ENCODE assay signal across 2 cellular contexts in the genomic region with DNA sequence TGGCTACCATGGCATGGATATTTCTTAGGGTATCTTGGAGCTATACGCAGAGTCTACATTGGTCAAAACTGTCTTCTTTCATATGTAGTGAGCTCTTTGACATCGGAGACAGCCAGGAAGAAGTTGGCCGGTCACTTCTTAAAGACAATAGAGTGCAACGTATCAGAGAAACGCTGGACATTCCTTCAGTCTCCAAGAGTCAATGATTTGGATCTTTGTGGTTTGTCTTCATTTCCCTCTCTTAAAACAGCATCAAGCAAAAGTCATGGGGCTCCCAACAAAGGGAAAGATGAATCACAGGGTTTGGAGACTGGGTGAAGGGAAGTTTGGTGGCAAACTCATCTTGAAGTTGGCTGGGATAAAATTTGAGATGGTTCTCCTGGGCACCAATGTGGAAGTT.
TF ChIP-seq lines count a peak whose summit lies in the region.

No MANE protein-coding gene starts in this region.

TF ChIP-seq in H1, 55 proteins besides CTCF, POLR2A, EP300 and RAD21:
- TF ChIP-seq RXRA (IDR thresholded peaks at IDR 0.05; ENCODE audit: insufficient read depth, low read depth, low read length) (no peak), SP4 (IDR thresholded peaks at IDR 0.05; ENCODE audit: low read length) (no peak), SRF (IDR thresholded peaks at IDR 0.05; ENCODE audit: low read depth, low read length) (no peak), POLR2AphosphoS5 (IDR thresholded peaks at IDR 0.05; ENCODE audit: low read depth, low read length) (no peak), NRF1 (IDR thresholded peaks at IDR 0.05; ENCODE audit: low read depth, low read length) (no peak), ZNF274 (IDR thresholded peaks at IDR 0.05; ENCODE audit: borderline replicate concordance, extremely low read depth, low read length) (no peak), NANOG (IDR thresholded peaks at IDR 0.05; ENCODE audit: insufficient read depth, low read depth, low read length, poor library complexity, severe bottlenecking) (no peak), CBX8 (IDR thresholded peaks at IDR 0.05; ENCODE audit: borderline replicate concordance, low read depth, low read length) (no peak)
- TF ChIP-seq, protein P1, sequence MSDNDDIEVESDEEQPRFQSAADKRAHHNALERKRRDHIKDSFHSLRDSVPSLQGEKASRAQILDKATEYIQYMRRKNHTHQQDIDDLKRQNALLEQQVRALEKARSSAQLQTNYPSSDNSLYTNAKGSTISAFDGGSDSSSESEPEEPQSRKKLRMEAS (IDR thresholded peaks at IDR 0.05) = no peak
- TF ChIP-seq, protein P2, sequence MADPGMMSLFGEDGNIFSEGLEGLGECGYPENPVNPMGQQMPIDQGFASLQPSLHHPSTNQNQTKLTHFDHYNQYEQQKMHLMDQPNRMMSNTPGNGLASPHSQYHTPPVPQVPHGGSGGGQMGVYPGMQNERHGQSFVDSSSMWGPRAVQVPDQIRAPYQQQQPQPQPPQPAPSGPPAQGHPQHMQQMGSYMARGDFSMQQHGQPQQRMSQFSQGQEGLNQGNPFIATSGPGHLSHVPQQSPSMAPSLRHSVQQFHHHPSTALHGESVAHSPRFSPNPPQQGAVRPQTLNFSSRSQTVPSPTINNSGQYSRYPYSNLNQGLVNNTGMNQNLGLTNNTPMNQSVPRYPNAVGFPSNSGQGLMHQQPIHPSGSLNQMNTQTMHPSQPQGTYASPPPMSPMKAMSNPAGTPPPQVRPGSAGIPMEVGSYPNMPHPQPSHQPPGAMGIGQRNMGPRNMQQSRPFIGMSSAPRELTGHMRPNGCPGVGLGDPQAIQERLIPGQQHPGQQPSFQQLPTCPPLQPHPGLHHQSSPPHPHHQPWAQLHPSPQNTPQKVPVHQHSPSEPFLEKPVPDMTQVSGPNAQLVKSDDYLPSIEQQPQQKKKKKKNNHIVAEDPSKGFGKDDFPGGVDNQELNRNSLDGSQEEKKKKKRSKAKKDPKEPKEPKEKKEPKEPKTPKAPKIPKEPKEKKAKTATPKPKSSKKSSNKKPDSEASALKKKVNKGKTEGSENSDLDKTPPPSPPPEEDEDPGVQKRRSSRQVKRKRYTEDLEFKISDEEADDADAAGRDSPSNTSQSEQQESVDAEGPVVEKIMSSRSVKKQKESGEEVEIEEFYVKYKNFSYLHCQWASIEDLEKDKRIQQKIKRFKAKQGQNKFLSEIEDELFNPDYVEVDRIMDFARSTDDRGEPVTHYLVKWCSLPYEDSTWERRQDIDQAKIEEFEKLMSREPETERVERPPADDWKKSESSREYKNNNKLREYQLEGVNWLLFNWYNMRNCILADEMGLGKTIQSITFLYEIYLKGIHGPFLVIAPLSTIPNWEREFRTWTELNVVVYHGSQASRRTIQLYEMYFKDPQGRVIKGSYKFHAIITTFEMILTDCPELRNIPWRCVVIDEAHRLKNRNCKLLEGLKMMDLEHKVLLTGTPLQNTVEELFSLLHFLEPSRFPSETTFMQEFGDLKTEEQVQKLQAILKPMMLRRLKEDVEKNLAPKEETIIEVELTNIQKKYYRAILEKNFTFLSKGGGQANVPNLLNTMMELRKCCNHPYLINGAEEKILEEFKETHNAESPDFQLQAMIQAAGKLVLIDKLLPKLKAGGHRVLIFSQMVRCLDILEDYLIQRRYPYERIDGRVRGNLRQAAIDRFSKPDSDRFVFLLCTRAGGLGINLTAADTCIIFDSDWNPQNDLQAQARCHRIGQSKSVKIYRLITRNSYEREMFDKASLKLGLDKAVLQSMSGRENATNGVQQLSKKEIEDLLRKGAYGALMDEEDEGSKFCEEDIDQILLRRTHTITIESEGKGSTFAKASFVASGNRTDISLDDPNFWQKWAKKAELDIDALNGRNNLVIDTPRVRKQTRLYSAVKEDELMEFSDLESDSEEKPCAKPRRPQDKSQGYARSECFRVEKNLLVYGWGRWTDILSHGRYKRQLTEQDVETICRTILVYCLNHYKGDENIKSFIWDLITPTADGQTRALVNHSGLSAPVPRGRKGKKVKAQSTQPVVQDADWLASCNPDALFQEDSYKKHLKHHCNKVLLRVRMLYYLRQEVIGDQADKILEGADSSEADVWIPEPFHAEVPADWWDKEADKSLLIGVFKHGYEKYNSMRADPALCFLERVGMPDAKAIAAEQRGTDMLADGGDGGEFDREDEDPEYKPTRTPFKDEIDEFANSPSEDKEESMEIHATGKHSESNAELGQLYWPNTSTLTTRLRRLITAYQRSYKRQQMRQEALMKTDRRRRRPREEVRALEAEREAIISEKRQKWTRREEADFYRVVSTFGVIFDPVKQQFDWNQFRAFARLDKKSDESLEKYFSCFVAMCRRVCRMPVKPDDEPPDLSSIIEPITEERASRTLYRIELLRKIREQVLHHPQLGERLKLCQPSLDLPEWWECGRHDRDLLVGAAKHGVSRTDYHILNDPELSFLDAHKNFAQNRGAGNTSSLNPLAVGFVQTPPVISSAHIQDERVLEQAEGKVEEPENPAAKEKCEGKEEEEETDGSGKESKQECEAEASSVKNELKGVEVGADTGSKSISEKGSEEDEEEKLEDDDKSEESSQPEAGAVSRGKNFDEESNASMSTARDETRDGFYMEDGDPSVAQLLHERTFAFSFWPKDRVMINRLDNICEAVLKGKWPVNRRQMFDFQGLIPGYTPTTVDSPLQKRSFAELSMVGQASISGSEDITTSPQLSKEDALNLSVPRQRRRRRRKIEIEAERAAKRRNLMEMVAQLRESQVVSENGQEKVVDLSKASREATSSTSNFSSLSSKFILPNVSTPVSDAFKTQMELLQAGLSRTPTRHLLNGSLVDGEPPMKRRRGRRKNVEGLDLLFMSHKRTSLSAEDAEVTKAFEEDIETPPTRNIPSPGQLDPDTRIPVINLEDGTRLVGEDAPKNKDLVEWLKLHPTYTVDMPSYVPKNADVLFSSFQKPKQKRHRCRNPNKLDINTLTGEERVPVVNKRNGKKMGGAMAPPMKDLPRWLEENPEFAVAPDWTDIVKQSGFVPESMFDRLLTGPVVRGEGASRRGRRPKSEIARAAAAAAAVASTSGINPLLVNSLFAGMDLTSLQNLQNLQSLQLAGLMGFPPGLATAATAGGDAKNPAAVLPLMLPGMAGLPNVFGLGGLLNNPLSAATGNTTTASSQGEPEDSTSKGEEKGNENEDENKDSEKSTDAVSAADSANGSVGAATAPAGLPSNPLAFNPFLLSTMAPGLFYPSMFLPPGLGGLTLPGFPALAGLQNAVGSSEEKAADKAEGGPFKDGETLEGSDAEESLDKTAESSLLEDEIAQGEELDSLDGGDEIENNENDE (IDR thresholded peaks at IDR 0.05; ENCODE audit: insufficient replicate concordance, low read length) = no peak
- TF ChIP-seq, protein P3, sequence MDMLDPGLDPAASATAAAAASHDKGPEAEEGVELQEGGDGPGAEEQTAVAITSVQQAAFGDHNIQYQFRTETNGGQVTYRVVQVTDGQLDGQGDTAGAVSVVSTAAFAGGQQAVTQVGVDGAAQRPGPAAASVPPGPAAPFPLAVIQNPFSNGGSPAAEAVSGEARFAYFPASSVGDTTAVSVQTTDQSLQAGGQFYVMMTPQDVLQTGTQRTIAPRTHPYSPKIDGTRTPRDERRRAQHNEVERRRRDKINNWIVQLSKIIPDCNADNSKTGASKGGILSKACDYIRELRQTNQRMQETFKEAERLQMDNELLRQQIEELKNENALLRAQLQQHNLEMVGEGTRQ (IDR thresholded peaks at IDR 0.05; ENCODE audit: low read length) = no peak

TF ChIP-seq in neural cell, 6 proteins besides CTCF, POLR2A, EP300 and RAD21:
- TF ChIP-seq TAF1 (IDR thresholded peaks at IDR 0.05; ENCODE audit: low read depth) = no peak
- TF ChIP-seq, protein P4, sequence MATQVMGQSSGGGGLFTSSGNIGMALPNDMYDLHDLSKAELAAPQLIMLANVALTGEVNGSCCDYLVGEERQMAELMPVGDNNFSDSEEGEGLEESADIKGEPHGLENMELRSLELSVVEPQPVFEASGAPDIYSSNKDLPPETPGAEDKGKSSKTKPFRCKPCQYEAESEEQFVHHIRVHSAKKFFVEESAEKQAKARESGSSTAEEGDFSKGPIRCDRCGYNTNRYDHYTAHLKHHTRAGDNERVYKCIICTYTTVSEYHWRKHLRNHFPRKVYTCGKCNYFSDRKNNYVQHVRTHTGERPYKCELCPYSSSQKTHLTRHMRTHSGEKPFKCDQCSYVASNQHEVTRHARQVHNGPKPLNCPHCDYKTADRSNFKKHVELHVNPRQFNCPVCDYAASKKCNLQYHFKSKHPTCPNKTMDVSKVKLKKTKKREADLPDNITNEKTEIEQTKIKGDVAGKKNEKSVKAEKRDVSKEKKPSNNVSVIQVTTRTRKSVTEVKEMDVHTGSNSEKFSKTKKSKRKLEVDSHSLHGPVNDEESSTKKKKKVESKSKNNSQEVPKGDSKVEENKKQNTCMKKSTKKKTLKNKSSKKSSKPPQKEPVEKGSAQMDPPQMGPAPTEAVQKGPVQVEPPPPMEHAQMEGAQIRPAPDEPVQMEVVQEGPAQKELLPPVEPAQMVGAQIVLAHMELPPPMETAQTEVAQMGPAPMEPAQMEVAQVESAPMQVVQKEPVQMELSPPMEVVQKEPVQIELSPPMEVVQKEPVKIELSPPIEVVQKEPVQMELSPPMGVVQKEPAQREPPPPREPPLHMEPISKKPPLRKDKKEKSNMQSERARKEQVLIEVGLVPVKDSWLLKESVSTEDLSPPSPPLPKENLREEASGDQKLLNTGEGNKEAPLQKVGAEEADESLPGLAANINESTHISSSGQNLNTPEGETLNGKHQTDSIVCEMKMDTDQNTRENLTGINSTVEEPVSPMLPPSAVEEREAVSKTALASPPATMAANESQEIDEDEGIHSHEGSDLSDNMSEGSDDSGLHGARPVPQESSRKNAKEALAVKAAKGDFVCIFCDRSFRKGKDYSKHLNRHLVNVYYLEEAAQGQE (IDR thresholded peaks at IDR 0.05; ENCODE audit: borderline replicate concordance) = no peak
- TF ChIP-seq POLR2AphosphoS5 (IDR thresholded peaks at IDR 0.05) = no peak
- TF ChIP-seq SMC3 (conservative IDR thresholded peaks at IDR 0.05; ENCODE audit: poor library complexity) = no peak
- no peak for TF ChIP-seq MXI1 (conservative IDR thresholded peaks at IDR 0.05; ENCODE audit: poor library complexity, severe bottlenecking)
- TF ChIP-seq EZH2 (IDR thresholded peaks at IDR 0.05; ENCODE audit: borderline replicate concordance, insufficient read depth, low read length, poor library complexity, severe bottlenecking) = no peak
